Comparison of ENCODE assay signal across 9 cellular contexts in genomic region chr11:12079726-12080556, GRCh38. TPM values are rescaled to one million over a fixed set of nuclear protein-coding genes. Genes with fewer than 3 reads are reported as not detected.
A peak's percentile ranks its signal among the peaks of the same experiment; 100 is the strongest.
DNase-seq lines count a peak whose midpoint lies in the region; ATAC-seq and TF ChIP-seq lines count a peak whose summit lies in the region.
"Had no signal": no experiment of that assay in that cellular context is flagged by ENCODE, and none has a peak within 500 bp of the region (broad histone marks: within the 10 kb centered on the region; RNA-seq: fewer than 3 reads in every experiment).

No MANE protein-coding gene starts in this region.

- H3K4me1 ChIP-seq in PC-9 (replicated peaks; ENCODE audit: insufficient read depth), result peaks cover 25% of the 10 kb centered on the region

- H3K27ac ChIP-seq in PC-9 (peak overlapping the region; percentile 75), neural cell (ENCODE audit: low read length) (no peak overlapping the region)
- H3K27ac ChIP-seq: C4-2B had no signal

- CTCF ChIA-PET in AG04449 (lab: Yijun Ruan, JAX), result interaction anchor here (1.3 kb wide), 1 partner anchor 45 kb away, joined by 3 read pairs; no protein-coding TSS in a partner anchor
- CTCF ChIA-PET in PC-9 (lab: Charles Lee), result interaction anchor here (0.7 kb wide), 1 partner anchor 10 kb away, joined by 5 read pairs; no protein-coding TSS in a partner anchor

- H4K20me1 ChIP-seq in PC-9 (ENCODE audit: insufficient read depth) (no peaks in the 10 kb centered on the region), neural cell (ENCODE audit: insufficient read depth) (no peaks in the 10 kb centered on the region)

- H3K79me2 ChIP-seq in PC-9 (ENCODE audit: low read depth), result no peaks in the 10 kb centered on the region
- H3K79me2 ChIP-seq in neural cell (replicated peaks; ENCODE audit: insufficient read depth, low read length), result no peaks in the 10 kb centered on the region

- intact Hi-C loops in PC-9 (cut with micrococcal nuclease; ENCODE audit: unreplicated experiment), result loop anchor here (10.0 kb wide), 2 partner anchors 615 to 1415 kb away; no protein-coding TSS in a partner anchor

- no peak for TF ChIP-seq EP300 in neural cell (conservative IDR thresholded peaks at IDR 0.05; ENCODE audit: poor library complexity, severe bottlenecking)

- DNase-seq in AG04449 (ENCODE audit: low read depth, low spot score) (peak; percentile 97), PC-9 (peak; percentile 60 to 92), cerebellar nuclear complex (lab: John Stamatoyannopoulos, UW) (no peak), cortex of kidney (lab: John Stamatoyannopoulos, UW) (no peak)

- no peaks in the 10 kb centered on the region for H3K9me3 ChIP-seq in PC-9 (ENCODE audit: insufficient read depth, low read depth)
- no peaks in the 10 kb centered on the region for H3K9me3 ChIP-seq in neural cell (ENCODE audit: low read length)

- BruUV-seq in PC-9 (replicated peaks; lab: Mats Ljungman, UMichigan), result TSS peak; percentile 75

- H3K4me2 ChIP-seq in PC-9, result peak overlapping the region; percentile 62
- H3K4me2 ChIP-seq in neural cell (ENCODE audit: low read length), result no peak overlapping the region

- no peaks in the 10 kb centered on the region for H3K27me3 ChIP-seq in PC-9 (ENCODE audit: insufficient read depth, low read depth)
- H3K27me3 ChIP-seq in neural cell (ENCODE audit: insufficient read depth, low read depth, low read length), result no peaks in the 10 kb centered on the region

- no peaks in the 10 kb centered on the region for H3K36me3 ChIP-seq in PC-9 (ENCODE audit: low read depth)
- no peaks in the 10 kb centered on the region for H3K36me3 ChIP-seq in neural cell (ENCODE audit: insufficient read depth, low read length)

- TF ChIP-seq CTCF in AG04449 (IDR thresholded peaks at IDR 0.05; ENCODE audit: insufficient read depth, low read length, missing control alignments), result no peak
- TF ChIP-seq CTCF in PC-9 (conservative IDR thresholded peaks at IDR 0.05), result no peak
- no peak for TF ChIP-seq CTCF in neural cell (IDR thresholded peaks at IDR 0.05; ENCODE audit: poor library complexity, severe bottlenecking)

- H3F3A ChIP-seq in PC-9 (ENCODE audit: insufficient read depth, low read depth) (peaks cover 30% of the 10 kb centered on the region), neural cell (ENCODE audit: insufficient read depth, low read length, poor library complexity, severe bottlenecking) (no peaks in the 10 kb centered on the region)

- no peak overlapping the region for H3K9ac ChIP-seq in neural cell (ENCODE audit: low read length)

- POLR2A ChIA-PET in AG04449 (lab: Yijun Ruan, JAX) (no interaction called here), PC-9 (lab: Charles Lee; ENCODE audit: unreplicated experiment) (interaction anchor here (0.6 kb wide), 1 partner anchor 154 kb away, joined by 6 read pairs; no protein-coding TSS in a partner anchor)

- H3K4me3 ChIP-seq in AG04449 (ENCODE audit: low read depth, low read length) (no peak overlapping the region; the same call in 1 of the 2 replicates), PC-9 (no peak overlapping the region), neural cell (ENCODE audit: low read length) (no peak overlapping the region)

- TF ChIP-seq RAD21 in neural cell (conservative IDR thresholded peaks at IDR 0.05), result no peak

- no peaks in the 10 kb centered on the region for H3K9me2 ChIP-seq in PC-9 (ENCODE audit: insufficient read depth)
- H3K9me2 ChIP-seq in neural cell (ENCODE audit: insufficient read depth, low read length), result no peaks in the 10 kb centered on the region

- no peak overlapping the region for H2AFZ ChIP-seq in PC-9
- H2AFZ ChIP-seq in neural cell (ENCODE audit: low read depth, low read length), result no peak overlapping the region

- peak; percentile 56 for ATAC-seq in esophagus mucosa
- no peak for ATAC-seq in GM21390 (IDR thresholded peaks at IDR 0.05; ENCODE audit: unreplicated experiment)
- no peak for ATAC-seq in HG02852 (IDR thresholded peaks at IDR 0.05; ENCODE audit: unreplicated experiment)

TF ChIP-seq in neural cell, 6 proteins besides CTCF, POLR2A, EP300 and RAD21:
- peak; percentile 71 for TF ChIP-seq REST (IDR thresholded peaks at IDR 0.05; ENCODE audit: borderline replicate concordance)
- no peak for TF ChIP-seq MXI1 (conservative IDR thresholded peaks at IDR 0.05; ENCODE audit: poor library complexity, severe bottlenecking)
TF ChIP-seq in neural cell: peak in this region for 1.

RNA-seq across cellular contexts. Expression of gene MICAL2, which starts 30.4 kb away (rescaled TPM):
- total RNA-seq in PC-9 (2021), result 30.5 and 32.4 TPM in 2 replicates
- total RNA-seq in esophagus mucosa, result 15.5 TPM
- polyA plus RNA-seq in neural cell, result 1.4 and 2.2 TPM in 2 replicates
- 1.7 and 4.6 TPM in 2 replicates for polyA minus RNA-seq in neural cell

Comparison
In these comparisons a context has a peak if more than half of its experiments do, and no peak if none do; other contexts are left out.
1. DNase-seq: peak in AG04449 (single experiment) and PC-9 (2 of 2); none in cerebellar nuclear complex (0 of 2) and cortex of kidney (single experiment).